In genomic region chr5:134569758-134570364, GRCh38 we compare ENCODE assay signal across 10 cellular contexts. TPM values are rescaled to one million over a fixed set of nuclear protein-coding genes. Genes with fewer than 3 reads are reported as not detected.
DNase-seq lines count a peak whose midpoint lies in the region; ATAC-seq and TF ChIP-seq lines count a peak whose summit lies in the region.
"Had no signal": no experiment of that assay in that cellular context is flagged by ENCODE, and none has a peak within 500 bp of the region (broad histone marks: within the 10 kb centered on the region; RNA-seq: fewer than 3 reads in every experiment).

No MANE protein-coding gene starts in this region.

- H3K27me3 ChIP-seq in ascending aorta (no peaks in the 10 kb centered on the region), lung (ENCODE audit: control insufficient read depth, insufficient read depth) (no peaks in the 10 kb centered on the region)

- ATAC-seq in lung (ENCODE audit: insufficient read depth, low FRiP score) = no peak
- no peak for ATAC-seq in HG03097 (IDR thresholded peaks at IDR 0.05; ENCODE audit: low FRiP score, unreplicated experiment)
- ATAC-seq in omental fat pad (ENCODE audit: low FRiP score) = no peak

- intact Hi-C loops in activated naive CD4-positive, alpha-beta T cell treated with anti-CD3 and anti-CD28 coated beads for 36 hours (cut with micrococcal nuclease) = no loop called here
- intact Hi-C loops in ascending aorta (cut with DNase I) = loop anchor here (2.0 kb wide), 1 partner anchor 17 kb away; no protein-coding TSS in a partner anchor

- H3K36me3 ChIP-seq in ascending aorta (peaks cover 64 to 72% of the 10 kb centered on the region in 2 donors), lung (ENCODE audit: control insufficient read depth in 2 of 2, insufficient read depth in 2 of 2, low read length in 2 of 2) (peaks cover 3 to 75% of the 10 kb centered on the region in 2 donors)

- no peaks in the 10 kb centered on the region for H3K9me3 ChIP-seq in ascending aorta
- no peaks in the 10 kb centered on the region for H3K9me3 ChIP-seq in lung (ENCODE audit: control insufficient read depth in 2 of 2, insufficient read depth in 1 of 2, low read length in 1 of 2)

- peak overlapping the region; percentile 54 to 78 for H3K27ac ChIP-seq in ascending aorta
- H3K27ac ChIP-seq in lung (ENCODE audit: low read depth in 1 of 2, low read length in 1 of 2) = peak overlapping the region; percentile 57 to 68
- peak overlapping the region; percentile 40 for H3K27ac ChIP-seq in temporal lobe (ENCODE audit: low read depth, low read length)

- peak overlapping the region; percentile 68 for H3K27ac Mint-ChIP-seq in activated naive CD4-positive, alpha-beta T cell treated with anti-CD3 and anti-CD28 coated beads for 36 hours

- DNase-seq in activated naive CD4-positive, alpha-beta T cell treated with anti-CD3 and anti-CD28 coated beads for 36 hours = no peak
- no peak for DNase-seq in activated naive CD4-positive, alpha-beta T cell treated with Interleukin-2 at 50 U/mL for 16 hours
- no peak for DNase-seq in ascending aorta (ENCODE audit: low spot score in 2 of 2)
- no peak for DNase-seq in lung (ENCODE audit: low spot score)
- no peak for DNase-seq in omental fat pad (ENCODE audit: low spot score)
- DNase-seq in GM20000 (ENCODE audit: low spot score) = no peak
- DNase-seq: GDM1, NCI-H1436 treated with DMSO at 0.1 percent for 48 hours had no signal

- TF ChIP-seq CTCF in ascending aorta (IDR thresholded peaks at IDR 0.05) (no peak), lung (IDR thresholded peaks at IDR 0.05; ENCODE audit: control extremely low read depth, extremely low read depth) (no peak), omental fat pad (IDR thresholded peaks at IDR 0.05) (no peak), GM20000 (IDR thresholded peaks at IDR 0.05; ENCODE audit: extremely low read depth, missing control alignments) (no peak)

- no peak overlapping the region for H3K4me3 Mint-ChIP-seq in activated naive CD4-positive, alpha-beta T cell treated with anti-CD3 and anti-CD28 coated beads for 36 hours

- CTCF ChIA-PET in activated naive CD4-positive, alpha-beta T cell treated with anti-CD3 and anti-CD28 coated beads for 36 hours (lab: Charles Lee) = no interaction called here

- H3K4me3 ChIP-seq in ascending aorta (no peak overlapping the region), lung (no peak overlapping the region)

- H3K9me3 Mint-ChIP-seq in activated naive CD4-positive, alpha-beta T cell treated with anti-CD3 and anti-CD28 coated beads for 36 hours = no peaks in the 10 kb centered on the region

- no peaks in the 10 kb centered on the region for H3K27me3 Mint-ChIP-seq in activated naive CD4-positive, alpha-beta T cell treated with anti-CD3 and anti-CD28 coated beads for 36 hours (ENCODE audit: low read depth)

- peaks cover 0 to 35% of the 10 kb centered on the region in 2 donors for H3K4me1 ChIP-seq in ascending aorta
- H3K4me1 ChIP-seq in lung (ENCODE audit: control insufficient read depth in 2 of 2, insufficient read depth in 2 of 2, low read length in 2 of 2) = peaks cover 8 to 30% of the 10 kb centered on the region in 2 donors

- H3K36me3 Mint-ChIP-seq in activated naive CD4-positive, alpha-beta T cell treated with anti-CD3 and anti-CD28 coated beads for 36 hours (ENCODE audit: low read depth) = peaks cover 35% of the 10 kb centered on the region

- WGBS in lung, 2 donors = 88 to 92% methylated on average over 6 of the region's 6 CpGs

- peaks cover 3% of the 10 kb centered on the region for H3K4me1 Mint-ChIP-seq in activated naive CD4-positive, alpha-beta T cell treated with anti-CD3 and anti-CD28 coated beads for 36 hours (ENCODE audit: low read depth)

RNA-seq across cellular contexts. Expression of gene JADE2, which starts 44.4 kb away (rescaled TPM):
- total RNA-seq in activated naive CD4-positive, alpha-beta T cell treated with anti-CD3 and anti-CD28 coated beads for 36 hours = 10 to 100 TPM; 78.4 to 86.6 TPM
- 70.9 TPM for total RNA-seq in ascending aorta
- 10 to 100 TPM; 24.4 to 53.5 TPM for total RNA-seq in lung
- polyA plus RNA-seq in lung = 10 to 100 TPM; 12.4 to 16.3 TPM
- total RNA-seq in temporal lobe = 3.4 TPM
- total RNA-seq in omental fat pad = 10 to 100 TPM; 17.8 to 72.7 (median 33.8) TPM
